ENCODE assay signal across 1 cellular context in the genomic region with DNA sequence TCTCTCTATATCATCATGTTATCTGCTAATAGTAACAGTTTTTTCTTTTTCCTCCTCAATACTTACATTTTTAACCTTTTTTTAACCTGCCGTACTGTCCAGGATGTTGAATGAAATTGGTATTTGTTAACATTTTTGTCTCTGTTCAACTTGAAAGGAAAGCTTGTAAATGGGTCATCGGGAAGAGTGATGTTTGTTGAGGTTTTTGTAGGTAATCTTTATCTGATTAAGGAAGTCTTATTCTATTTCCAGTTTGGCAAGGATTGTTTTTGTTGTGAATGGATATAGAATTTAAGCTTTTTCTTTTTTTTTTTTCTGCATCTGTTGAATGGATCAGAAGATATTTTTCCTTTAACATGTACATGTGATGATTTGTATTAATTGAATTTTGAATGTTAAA.
TF ChIP-seq lines count a peak whose summit lies in the region.

No MANE protein-coding gene starts in this region.

TF ChIP-seq in endothelial cell of umbilical vein, 7 proteins besides CTCF, POLR2A, EP300 and RAD21 (continued from another document):
- TF ChIP-seq GATA2 (IDR thresholded peaks at IDR 0.05; ENCODE audit: insufficient read depth, insufficient read length, low read depth, low read length) (peak; percentile 26), MYC (IDR thresholded peaks at IDR 0.05; ENCODE audit: low read depth, low read length) (no peak), MAX (IDR thresholded peaks at IDR 0.05; ENCODE audit: insufficient read depth, insufficient read length) (no peak), EZH2 (IDR thresholded peaks at IDR 0.05; ENCODE audit: borderline replicate concordance, low read depth, low read length, severe bottlenecking) (no peak)
